In the genomic region with DNA sequence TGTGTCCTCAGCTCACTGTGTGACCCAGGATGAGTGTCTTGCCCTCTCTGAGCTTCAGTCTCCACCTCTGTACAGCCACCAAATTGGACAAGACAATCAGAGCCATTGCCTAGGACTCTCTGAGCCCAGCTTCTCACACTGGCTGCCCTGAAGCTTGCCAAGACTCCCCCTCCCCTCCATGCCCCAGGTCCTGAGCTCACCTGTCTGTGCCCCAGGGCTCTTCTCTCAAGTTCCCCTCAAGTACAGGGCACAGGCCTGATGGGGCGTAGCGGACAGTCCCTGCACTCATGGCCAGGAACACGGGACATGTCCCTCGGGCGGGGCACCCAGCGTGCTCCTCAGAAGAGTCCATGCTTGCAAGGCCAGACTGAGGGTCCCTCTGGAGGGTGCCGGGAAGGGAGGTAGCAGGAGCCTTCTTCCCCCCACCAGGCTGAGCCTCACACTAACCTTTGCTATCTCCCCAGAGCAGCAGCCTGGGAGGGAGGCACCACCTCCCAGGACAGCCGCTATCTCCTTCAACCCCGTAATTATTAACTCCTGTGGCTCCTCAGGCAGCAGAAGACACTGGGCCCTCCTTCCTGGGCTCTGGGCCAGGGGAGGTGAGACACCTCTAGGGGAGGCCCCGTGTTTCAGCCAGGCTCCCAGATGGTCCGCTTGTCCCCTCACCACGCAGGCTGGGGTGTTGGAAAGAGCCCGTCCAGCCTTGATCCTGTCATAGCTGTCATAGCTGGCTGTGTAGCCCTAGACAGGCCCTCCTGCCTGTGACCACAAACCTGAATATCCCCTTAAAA, we compare ENCODE assay signal across 1 cellular context.
TF ChIP-seq lines count a peak whose summit lies in the region.

No MANE protein-coding gene starts in this region.

TF ChIP-seq in K562, 482 proteins besides CTCF, POLR2A, EP300 and RAD21 (continued from another document and continues in another):
- TF ChIP-seq CBX8 (IDR thresholded peaks at IDR 0.05; ENCODE audit: borderline replicate concordance, extremely low read depth, low read depth, low read length, poor library complexity, severe bottlenecking) (no peak), ZC3H8 (IDR thresholded peaks at IDR 0.05) (no peak), ZNF239 (CRISPR knock-in tag; IDR thresholded peaks at IDR 0.05) (no peak), GABPB2 (CRISPR knock-in tag; conservative IDR thresholded peaks at IDR 0.05) (no peak), SMARCA4 (IDR thresholded peaks at IDR 0.05) (peak; percentile 94), CHD4 (IDR thresholded peaks at IDR 0.05; ENCODE audit: insufficient read depth, insufficient replicate concordance, low read depth, low read length, poor library complexity, severe bottlenecking) (peak; percentile 92), EZH2 (IDR thresholded peaks at IDR 0.05; ENCODE audit: borderline replicate concordance, low read depth, low read length) (no peak), NR4A1 (CRISPR knock-in tag; IDR thresholded peaks at IDR 0.05) (no peak), NR4A1 (tag; IDR thresholded peaks at IDR 0.05) (peak; percentile 58), ZNF274 (IDR thresholded peaks at IDR 0.05; ENCODE audit: borderline replicate concordance, low read depth, low read length) (no peak), ILK (tag; IDR thresholded peaks at IDR 0.05; ENCODE audit: borderline replicate concordance, low read depth) (no peak), HMG20A (CRISPR knock-in tag; conservative IDR thresholded peaks at IDR 0.05) (no peak), CREB1 (IDR thresholded peaks at IDR 0.05) (peak; percentile 55), CREB1 (CRISPR knock-in tag; IDR thresholded peaks at IDR 0.05) (no peak; the same call in 1 of the 2 replicates), TGIF2 (CRISPR knock-in tag; IDR thresholded peaks at IDR 0.05) (no peak), ZNF764 (CRISPR knock-in tag; IDR thresholded peaks at IDR 0.05; ENCODE audit: low read depth) (no peak), FOXA3 (CRISPR knock-in tag; conservative IDR thresholded peaks at IDR 0.05 in 1 of 2, IDR thresholded peaks at IDR 0.05 in 1 of 2) (peak in 1 of 2 experiments; percentile 51; a peak in 1 of 4 replicates), ZNF165 (CRISPR knock-in tag; IDR thresholded peaks at IDR 0.05; ENCODE audit: borderline replicate concordance) (no peak), STAG1 (CRISPR knock-in tag; IDR thresholded peaks at IDR 0.05; ENCODE audit: borderline replicate concordance) (no peak), ZNF224 (CRISPR knock-in tag; IDR thresholded peaks at IDR 0.05) (no peak), NFIX (CRISPR knock-in tag; IDR thresholded peaks at IDR 0.05; ENCODE audit: low read depth) (no peak), KHSRP (IDR thresholded peaks at IDR 0.05) (no peak), FOS (IDR thresholded peaks at IDR 0.05; ENCODE audit: extremely low read depth, insufficient read length) (no peak), TRIM24 (IDR thresholded peaks at IDR 0.05) (peak; percentile 65 to 78; a peak in 3 of 4 replicates), ZBED1 (IDR thresholded peaks at IDR 0.05) (no peak), ELF2 (CRISPR knock-in tag; IDR thresholded peaks at IDR 0.05) (no peak)
- TF ChIP-seq, protein P1, sequence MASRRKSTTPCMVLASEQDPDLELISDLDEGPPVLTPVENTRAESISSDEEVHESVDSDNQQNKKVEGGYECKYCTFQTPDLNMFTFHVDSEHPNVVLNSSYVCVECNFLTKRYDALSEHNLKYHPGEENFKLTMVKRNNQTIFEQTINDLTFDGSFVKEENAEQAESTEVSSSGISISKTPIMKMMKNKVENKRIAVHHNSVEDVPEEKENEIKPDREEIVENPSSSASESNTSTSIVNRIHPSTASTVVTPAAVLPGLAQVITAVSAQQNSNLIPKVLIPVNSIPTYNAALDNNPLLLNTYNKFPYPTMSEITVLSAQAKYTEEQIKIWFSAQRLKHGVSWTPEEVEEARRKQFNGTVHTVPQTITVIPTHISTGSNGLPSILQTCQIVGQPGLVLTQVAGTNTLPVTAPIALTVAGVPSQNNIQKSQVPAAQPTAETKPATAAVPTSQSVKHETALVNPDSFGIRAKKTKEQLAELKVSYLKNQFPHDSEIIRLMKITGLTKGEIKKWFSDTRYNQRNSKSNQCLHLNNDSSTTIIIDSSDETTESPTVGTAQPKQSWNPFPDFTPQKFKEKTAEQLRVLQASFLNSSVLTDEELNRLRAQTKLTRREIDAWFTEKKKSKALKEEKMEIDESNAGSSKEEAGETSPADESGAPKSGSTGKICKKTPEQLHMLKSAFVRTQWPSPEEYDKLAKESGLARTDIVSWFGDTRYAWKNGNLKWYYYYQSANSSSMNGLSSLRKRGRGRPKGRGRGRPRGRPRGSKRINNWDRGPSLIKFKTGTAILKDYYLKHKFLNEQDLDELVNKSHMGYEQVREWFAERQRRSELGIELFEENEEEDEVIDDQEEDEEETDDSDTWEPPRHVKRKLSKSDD (conservative IDR thresholded peaks at IDR 0.05; ENCODE audit: low read length), result no peak
- TF ChIP-seq, protein P2, sequence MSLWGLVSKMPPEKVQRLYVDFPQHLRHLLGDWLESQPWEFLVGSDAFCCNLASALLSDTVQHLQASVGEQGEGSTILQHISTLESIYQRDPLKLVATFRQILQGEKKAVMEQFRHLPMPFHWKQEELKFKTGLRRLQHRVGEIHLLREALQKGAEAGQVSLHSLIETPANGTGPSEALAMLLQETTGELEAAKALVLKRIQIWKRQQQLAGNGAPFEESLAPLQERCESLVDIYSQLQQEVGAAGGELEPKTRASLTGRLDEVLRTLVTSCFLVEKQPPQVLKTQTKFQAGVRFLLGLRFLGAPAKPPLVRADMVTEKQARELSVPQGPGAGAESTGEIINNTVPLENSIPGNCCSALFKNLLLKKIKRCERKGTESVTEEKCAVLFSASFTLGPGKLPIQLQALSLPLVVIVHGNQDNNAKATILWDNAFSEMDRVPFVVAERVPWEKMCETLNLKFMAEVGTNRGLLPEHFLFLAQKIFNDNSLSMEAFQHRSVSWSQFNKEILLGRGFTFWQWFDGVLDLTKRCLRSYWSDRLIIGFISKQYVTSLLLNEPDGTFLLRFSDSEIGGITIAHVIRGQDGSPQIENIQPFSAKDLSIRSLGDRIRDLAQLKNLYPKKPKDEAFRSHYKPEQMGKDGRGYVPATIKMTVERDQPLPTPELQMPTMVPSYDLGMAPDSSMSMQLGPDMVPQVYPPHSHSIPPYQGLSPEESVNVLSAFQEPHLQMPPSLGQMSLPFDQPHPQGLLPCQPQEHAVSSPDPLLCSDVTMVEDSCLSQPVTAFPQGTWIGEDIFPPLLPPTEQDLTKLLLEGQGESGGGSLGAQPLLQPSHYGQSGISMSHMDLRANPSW (CRISPR knock-in tag; IDR thresholded peaks at IDR 0.05), result no peak
- TF ChIP-seq, protein P3, sequence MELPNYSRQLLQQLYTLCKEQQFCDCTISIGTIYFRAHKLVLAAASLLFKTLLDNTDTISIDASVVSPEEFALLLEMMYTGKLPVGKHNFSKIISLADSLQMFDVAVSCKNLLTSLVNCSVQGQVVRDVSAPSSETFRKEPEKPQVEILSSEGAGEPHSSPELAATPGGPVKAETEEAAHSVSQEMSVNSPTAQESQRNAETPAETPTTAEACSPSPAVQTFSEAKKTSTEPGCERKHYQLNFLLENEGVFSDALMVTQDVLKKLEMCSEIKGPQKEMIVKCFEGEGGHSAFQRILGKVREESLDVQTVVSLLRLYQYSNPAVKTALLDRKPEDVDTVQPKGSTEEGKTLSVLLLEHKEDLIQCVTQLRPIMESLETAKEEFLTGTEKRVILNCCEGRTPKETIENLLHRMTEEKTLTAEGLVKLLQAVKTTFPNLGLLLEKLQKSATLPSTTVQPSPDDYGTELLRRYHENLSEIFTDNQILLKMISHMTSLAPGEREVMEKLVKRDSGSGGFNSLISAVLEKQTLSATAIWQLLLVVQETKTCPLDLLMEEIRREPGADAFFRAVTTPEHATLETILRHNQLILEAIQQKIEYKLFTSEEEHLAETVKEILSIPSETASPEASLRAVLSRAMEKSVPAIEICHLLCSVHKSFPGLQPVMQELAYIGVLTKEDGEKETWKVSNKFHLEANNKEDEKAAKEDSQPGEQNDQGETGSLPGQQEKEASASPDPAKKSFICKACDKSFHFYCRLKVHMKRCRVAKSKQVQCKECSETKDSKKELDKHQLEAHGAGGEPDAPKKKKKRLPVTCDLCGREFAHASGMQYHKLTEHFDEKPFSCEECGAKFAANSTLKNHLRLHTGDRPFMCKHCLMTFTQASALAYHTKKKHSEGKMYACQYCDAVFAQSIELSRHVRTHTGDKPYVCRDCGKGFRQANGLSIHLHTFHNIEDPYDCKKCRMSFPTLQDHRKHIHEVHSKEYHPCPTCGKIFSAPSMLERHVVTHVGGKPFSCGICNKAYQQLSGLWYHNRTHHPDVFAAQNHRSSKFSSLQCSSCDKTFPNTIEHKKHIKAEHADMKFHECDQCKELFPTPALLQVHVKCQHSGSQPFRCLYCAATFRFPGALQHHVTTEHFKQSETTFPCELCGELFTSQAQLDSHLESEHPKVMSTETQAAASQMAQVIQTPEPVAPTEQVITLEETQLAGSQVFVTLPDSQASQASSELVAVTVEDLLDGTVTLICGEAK (IDR thresholded peaks at IDR 0.05), result no peak
- TF ChIP-seq, protein P3 (CRISPR knock-in tag; IDR thresholded peaks at IDR 0.05), result no peak
- TF ChIP-seq, protein P4, sequence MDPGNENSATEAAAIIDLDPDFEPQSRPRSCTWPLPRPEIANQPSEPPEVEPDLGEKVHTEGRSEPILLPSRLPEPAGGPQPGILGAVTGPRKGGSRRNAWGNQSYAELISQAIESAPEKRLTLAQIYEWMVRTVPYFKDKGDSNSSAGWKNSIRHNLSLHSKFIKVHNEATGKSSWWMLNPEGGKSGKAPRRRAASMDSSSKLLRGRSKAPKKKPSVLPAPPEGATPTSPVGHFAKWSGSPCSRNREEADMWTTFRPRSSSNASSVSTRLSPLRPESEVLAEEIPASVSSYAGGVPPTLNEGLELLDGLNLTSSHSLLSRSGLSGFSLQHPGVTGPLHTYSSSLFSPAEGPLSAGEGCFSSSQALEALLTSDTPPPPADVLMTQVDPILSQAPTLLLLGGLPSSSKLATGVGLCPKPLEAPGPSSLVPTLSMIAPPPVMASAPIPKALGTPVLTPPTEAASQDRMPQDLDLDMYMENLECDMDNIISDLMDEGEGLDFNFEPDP (CRISPR knock-in tag; IDR thresholded peaks at IDR 0.05), result no peak
- TF ChIP-seq, protein P5, sequence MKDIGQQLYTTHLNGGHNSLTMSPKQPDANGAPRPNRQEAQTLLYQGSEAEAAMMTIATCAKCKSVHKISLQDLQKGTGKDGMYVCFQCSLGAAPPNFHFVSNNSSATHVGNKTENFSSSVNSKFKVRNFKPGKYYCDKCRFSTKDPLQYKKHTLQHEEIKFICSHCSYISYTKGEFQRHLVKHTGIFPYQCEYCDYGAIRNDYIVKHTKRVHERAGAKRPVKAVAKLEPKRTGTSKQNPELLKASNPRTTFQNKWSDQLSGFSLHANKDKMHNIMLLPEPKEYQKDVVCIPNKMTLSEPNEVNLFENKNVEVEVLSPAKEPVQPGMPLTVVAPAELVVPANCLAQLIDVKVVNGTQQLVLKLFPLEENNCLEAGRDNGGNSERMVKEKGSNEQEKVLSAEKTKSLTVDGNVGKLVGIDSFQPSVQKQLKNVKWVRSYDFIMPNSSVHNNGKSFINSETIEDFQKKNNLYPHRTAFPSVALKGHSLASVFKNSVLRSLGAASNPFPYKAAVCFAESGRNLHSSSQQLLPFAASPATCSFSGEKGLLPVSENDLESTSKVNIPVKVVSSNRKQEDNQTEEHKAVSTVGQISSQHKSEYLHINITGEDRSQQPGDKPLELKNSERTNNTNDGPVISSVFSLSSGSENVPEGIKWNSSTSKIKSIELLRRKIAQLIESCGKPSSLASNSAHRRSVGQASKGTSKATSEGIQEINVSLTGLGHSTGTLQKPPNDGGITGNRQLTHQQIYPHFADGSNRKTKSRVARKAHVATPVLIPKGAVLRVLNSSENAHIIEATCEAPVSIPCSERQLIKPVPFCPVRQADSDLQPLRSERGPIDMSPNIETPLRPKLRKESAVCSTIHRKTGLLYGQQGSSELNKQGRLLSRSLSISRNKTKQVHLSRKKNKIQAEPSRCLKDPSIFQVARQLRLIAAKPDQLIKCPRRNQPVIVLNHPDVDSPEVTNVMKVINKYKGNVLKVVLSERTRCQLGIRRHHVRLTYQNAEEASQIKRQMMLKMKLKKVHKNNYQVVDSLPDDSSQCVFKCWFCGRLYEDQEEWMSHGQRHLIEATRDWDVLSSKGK (CRISPR knock-in tag; IDR thresholded peaks at IDR 0.05), result no peak
